Comparison of ENCODE assay signal across 8 cellular contexts in the genomic region with DNA sequence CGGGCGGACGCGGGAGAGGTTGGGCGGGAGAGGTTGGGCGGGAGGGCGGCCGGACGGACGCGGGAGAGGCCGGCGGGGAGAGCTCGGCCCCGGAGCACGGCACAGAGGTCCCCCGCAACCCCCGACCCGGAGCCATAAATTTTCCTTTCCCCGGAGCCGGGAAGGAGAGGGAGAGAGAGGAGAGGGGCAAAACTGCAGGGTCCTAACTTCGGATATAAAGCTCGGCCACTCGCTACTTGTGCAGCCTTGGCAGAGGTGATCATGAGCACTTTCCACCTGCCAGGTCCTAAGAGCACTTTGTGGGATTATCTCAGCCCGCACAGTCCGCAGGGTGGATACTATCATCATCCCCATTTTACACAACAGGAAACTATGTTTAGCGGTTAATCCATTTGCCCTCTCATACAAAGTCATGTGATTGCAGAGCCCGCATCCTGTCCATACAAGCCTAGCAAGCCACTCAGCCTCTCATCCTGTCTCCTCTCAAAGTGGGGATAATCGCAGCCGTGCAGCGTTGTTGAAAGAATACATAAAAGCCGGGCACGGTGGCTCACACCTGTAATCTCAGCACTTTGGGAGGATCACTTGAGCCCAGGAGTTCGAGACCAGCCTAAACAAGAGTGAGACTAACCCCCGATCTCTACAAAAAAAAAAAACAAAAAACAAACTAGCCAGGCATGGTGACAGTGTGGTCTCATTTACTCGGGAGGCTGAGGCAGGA. TPM values are rescaled to one million over a fixed set of nuclear protein-coding genes. Genes with fewer than 3 reads are reported as not detected.
DNase-seq lines count a peak whose midpoint lies in the region; ATAC-seq, FAIRE-seq and TF ChIP-seq lines count a peak whose summit lies in the region.

No MANE protein-coding gene starts in this region.

- peak overlapping the region; percentile 58 to 95 (median 85); a peak in 21 of 22 replicates for H3K27ac ChIP-seq in BLaER1 treated with 17β-estradiol and CSF1 and Interleukin-3, amounts not matched to agents 10 nM and 100 nM
- H3K27ac ChIP-seq in HL-60 (replicated peaks), result peak overlapping the region; percentile 84
- H3K27ac ChIP-seq in heart right ventricle, result peak overlapping the region in 9 of 10 donors; percentile 77 to 93 (median 89)

- H3K9me3 ChIP-seq in BLaER1 treated with 17β-estradiol and CSF1 and Interleukin-3, amounts not matched to agents 10 nM and 100 nM (replicated peaks in 1 of 11), result no peaks in the 10 kb centered on the region
- H3K9me3 ChIP-seq in heart right ventricle, result no peaks in the 10 kb centered on the region

- peaks cover 30 to 49% (median 36%) of the 10 kb centered on the region in 10 experiments for H3K4me1 ChIP-seq in BLaER1 treated with 17β-estradiol and CSF1 and Interleukin-3, amounts not matched to agents 10 nM and 100 nM
- peaks cover 2 to 31% (median 21%) of the 10 kb centered on the region in 9 donors for H3K4me1 ChIP-seq in heart right ventricle

- no peaks in the 10 kb centered on the region for H3K27me3 ChIP-seq in BLaER1 treated with 17β-estradiol and CSF1 and Interleukin-3, amounts not matched to agents 10 nM and 100 nM
- H3K27me3 ChIP-seq in HL-60 (ENCODE audit: insufficient read depth, poor library complexity, severe bottlenecking) (no peaks in the 10 kb centered on the region), heart right ventricle (no peaks in the 10 kb centered on the region)

- H3K4me1 Mint-ChIP-seq in activated naive CD4-positive, alpha-beta T cell treated with anti-CD3 and anti-CD28 coated beads, Interleukin-2, amount 10 ng/mL, durations not matched to agents 7 days and 5 days, result peaks cover 48% of the 10 kb centered on the region

- H3K27ac Mint-ChIP-seq in activated naive CD4-positive, alpha-beta T cell treated with anti-CD3 and anti-CD28 coated beads, Interleukin-2, amount 10 ng/mL, durations not matched to agents 7 days and 5 days, result peak overlapping the region; percentile 98

- peak in 6 of 8 donors; percentile 5 to 55 (median 34) for ATAC-seq in heart right ventricle
- ATAC-seq in HG03280 (IDR thresholded peaks at IDR 0.05; ENCODE audit: unreplicated experiment), result no peak

- H3K4me2 ChIP-seq in BLaER1 treated with 17β-estradiol and CSF1 and Interleukin-3, amounts not matched to agents 10 nM and 100 nM, result peak overlapping the region; percentile 77 to 96 (median 92)

- DNase-seq in HL-60 (ENCODE audit: low read depth in 1 of 2, low spot score in 1 of 2), result peak; percentile 54 to 72
- peak; percentile 31 for DNase-seq in RCC 7860 (ENCODE audit: low spot score)
- peak; percentile 77 for DNase-seq in activated naive CD4-positive, alpha-beta T cell treated with anti-CD3 and anti-CD28 coated beads, Interleukin-2, amount 10 ng/mL, durations not matched to agents 7 days and 5 days
- DNase-seq in heart right ventricle, result peak; percentile 52 to 55
- DNase-seq in retina, result peak; percentile 67
- DNase-seq in HuH-7.5 (ENCODE audit: low spot score), result no peak

- H3K36me3 ChIP-seq in BLaER1 treated with 17β-estradiol and CSF1 and Interleukin-3, amounts not matched to agents 10 nM and 100 nM, result peaks cover 0 to 23% (median 0%) of the 10 kb centered on the region in 11 experiments; a peak in 5 of 22 replicates
- peaks cover 0 to 6% (median 0%) of the 10 kb centered on the region in 9 donors for H3K36me3 ChIP-seq in heart right ventricle

- peak overlapping the region; percentile 80 to 89 (median 85) for H3K9ac ChIP-seq in BLaER1 treated with 17β-estradiol and CSF1 and Interleukin-3, amounts not matched to agents 10 nM and 100 nM

- CTCF ChIA-PET in activated naive CD4-positive, alpha-beta T cell treated with anti-CD3 and anti-CD28 coated beads, Interleukin-2, amount 10 ng/mL, durations not matched to agents 7 days and 5 days (lab: Charles Lee), result interaction anchor here (0.5 to 0.6 kb wide), 2 partner anchors 23 to 88 kb away, joined by 3 read pairs; no protein-coding TSS in a partner anchor

- H4K20me1 ChIP-seq in BLaER1 treated with 17β-estradiol and CSF1 and Interleukin-3, amounts not matched to agents 10 nM and 100 nM, result peaks cover 0 to 12% (median 0%) of the 10 kb centered on the region in 11 experiments; a peak in 6 of 22 replicates

- H3K4me3 ChIP-seq in BLaER1 treated with 17β-estradiol and CSF1 and Interleukin-3, amounts not matched to agents 10 nM and 100 nM, result peak overlapping the region; percentile 58 to 75 (median 66)
- H3K4me3 ChIP-seq in HL-60 (replicated peaks; ENCODE audit: insufficient read depth, low read length) (peak overlapping the region; percentile 55), heart right ventricle (peak overlapping the region; percentile 13 to 74 (median 66))

- 12 to 21% methylated on average over 25 to 32 of the region's 36 CpGs for WGBS in heart right ventricle, 2 donors

- H3K4me3 Mint-ChIP-seq in activated naive CD4-positive, alpha-beta T cell treated with anti-CD3 and anti-CD28 coated beads, Interleukin-2, amount 10 ng/mL, durations not matched to agents 7 days and 5 days, result peak overlapping the region; percentile 81

- H3K27me3 Mint-ChIP-seq in activated naive CD4-positive, alpha-beta T cell treated with anti-CD3 and anti-CD28 coated beads, Interleukin-2, amount 10 ng/mL, durations not matched to agents 7 days and 5 days, result no peaks in the 10 kb centered on the region

- no peaks in the 10 kb centered on the region for H3K9me3 Mint-ChIP-seq in activated naive CD4-positive, alpha-beta T cell treated with anti-CD3 and anti-CD28 coated beads, Interleukin-2, amount 10 ng/mL, durations not matched to agents 7 days and 5 days

- TF ChIP-seq CTCF in HL-60 (IDR thresholded peaks at IDR 0.05; ENCODE audit: insufficient read depth, low read length), result no peak
- TF ChIP-seq CTCF in heart right ventricle (IDR thresholded peaks at IDR 0.05), result no peak

- intact Hi-C loops in heart right ventricle (cut with DNase I), result loop anchor here in 2 of 10 donors (1.0 to 5.0 kb wide), 2 partner anchors 8 to 45 kb away; no protein-coding TSS in a partner anchor

- H3K36me3 Mint-ChIP-seq in activated naive CD4-positive, alpha-beta T cell treated with anti-CD3 and anti-CD28 coated beads, Interleukin-2, amount 10 ng/mL, durations not matched to agents 7 days and 5 days, result peaks cover 22% of the 10 kb centered on the region

- FAIRE-seq in RCC 7860 (lab: Jason Lieb, UNC), result no peak

RNA-seq across cellular contexts. Expression of a gene that starts 0.8 kb away (rescaled TPM):
- 10 to 100 TPM; 28.1 to 46.2 (median 32.7) TPM for total RNA-seq in heart right ventricle
- 10 to 100 TPM; 21.1 to 22.9 TPM for polyA plus RNA-seq in heart right ventricle

RNA-seq across cellular contexts. Expression of a gene that starts 8.9 kb away (rescaled TPM):
- total RNA-seq in heart right ventricle, result 100 to 1,000 TPM in 1 of 10 donors, 10 to 100 TPM in 9; 60.6 to 110 (median 74.4) TPM
- 10 to 100 TPM; 40.9 to 68.5 TPM for polyA plus RNA-seq in heart right ventricle
